In the genomic region with DNA sequence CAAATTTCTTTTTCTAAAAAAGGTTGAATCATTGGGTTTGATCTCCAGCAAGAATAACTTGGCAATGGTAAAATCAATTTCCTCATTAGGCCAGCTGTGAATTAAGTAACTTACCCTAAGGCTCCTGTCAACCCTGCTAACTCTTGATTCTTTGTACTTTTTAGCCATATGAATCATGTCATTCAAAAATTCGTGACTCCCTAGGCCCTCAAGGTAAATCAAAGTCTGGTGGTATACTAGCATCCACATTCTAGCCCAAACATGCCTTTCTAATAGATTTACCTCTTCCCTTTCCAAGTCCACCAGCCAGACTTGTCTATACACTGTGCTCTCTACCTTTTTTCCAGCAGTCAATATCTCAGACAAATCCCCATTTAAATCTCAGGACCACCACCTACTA, we compare ENCODE assay signal across 27 cellular contexts.
"Had no signal": no experiment of that assay in that cellular context is flagged by ENCODE, and none has a peak within 500 bp of the region (broad histone marks: within the 10 kb centered on the region; RNA-seq: fewer than 3 reads in every experiment).

No MANE protein-coding gene starts in this region.

- DNase-seq: hippocampal formation; kidney; left ventricle myocardium inferior; naive thymus-derived CD8-positive, alpha-beta T cell; nucleus accumbens; pancreas; posterior cingulate gyrus; retina; right cardiac atrium; stimulated activated CD4-positive, alpha-beta T cell treated with anti-CD3 and anti-CD28 coated beads, Interleukin-12 subunit alpha, Interleukin-12 subunit beta, amount 100 ng/mL, for 4 hours; stimulated activated CD4-positive, alpha-beta T cell treated with anti-CD3 and anti-CD28 coated beads, Interleukin-15, amount 100 ng/mL, for 24 hours; stimulated activated CD4-positive, alpha-beta T cell treated with anti-CD3 and anti-CD28 coated beads, Interleukin-2, amount 100 ng/mL, for 24 hours; stimulated activated CD4-positive, alpha-beta T cell treated with anti-CD3 and anti-CD28 coated beads, Interleukin-4, amount 100 ng/mL, for 1 hour; stimulated activated naive CD4-positive, alpha-beta T cell; tibial artery; trophoblast cell; uterus had no signal

- H3K9me3 Mint-ChIP-seq: nephron, neural crest cell had no signal

- H3K36me3 Mint-ChIP-seq: naive thymus-derived CD8-positive, alpha-beta T cell had no signal

- H3K27me3 Mint-ChIP-seq: stimulated activated naive CD8-positive, alpha-beta T cell treated with anti-CD3 and anti-CD28 coated beads, Interleukin-15, Interleukin-2, amounts not matched to agents 100 ng/mL and 50 ng/mL, for 24 hours had no signal

- ATAC-seq: naive thymus-derived CD8-positive, alpha-beta T cell; pancreas; right cardiac atrium; sciatic nerve had no signal

- H3K27me3 ChIP-seq: pancreas, suprapubic skin, tibial artery, uterus had no signal

- H3K4me3 Mint-ChIP-seq: memory B cell; naive thymus-derived CD8-positive, alpha-beta T cell; nephron; neural crest cell; stimulated activated naive CD8-positive, alpha-beta T cell treated with anti-CD3 and anti-CD28 coated beads, Interleukin-15, Interleukin-2, amounts not matched to agents 100 ng/mL and 50 ng/mL, for 24 hours had no signal

- H3K27ac ChIP-seq: left ventricle myocardium inferior, pancreas, prostate gland, skin epidermis, suprapubic skin, thoracic aorta, tibial artery, uterus had no signal

- H3K4me1 Mint-ChIP-seq: memory B cell; naive thymus-derived CD8-positive, alpha-beta T cell; neural crest cell had no signal

- H3K4me1 ChIP-seq: left ventricle myocardium inferior, pancreas, prostate gland, suprapubic skin, tibial artery, uterus had no signal

- H3K27ac Mint-ChIP-seq: memory B cell; naive thymus-derived CD8-positive, alpha-beta T cell; stimulated activated naive CD8-positive, alpha-beta T cell treated with anti-CD3 and anti-CD28 coated beads, Interleukin-15, Interleukin-2, amounts not matched to agents 100 ng/mL and 50 ng/mL, for 24 hours had no signal

- H3K4me3 ChIP-seq: left ventricle myocardium inferior, lung, pancreas, prostate gland, skin epidermis, suprapubic skin, thoracic aorta, tibial artery, uterus had no signal

- FAIRE-seq: kidney, pancreas had no signal

- H3K36me3 ChIP-seq: left ventricle myocardium inferior, pancreas, prostate gland, suprapubic skin, thoracic aorta, tibial artery, uterus had no signal
